ENCODE assay signal across 18 cellular contexts in genomic region chr13:114311387-114311786, GRCh38.
"Had no signal": no experiment of that assay in that cellular context is flagged by ENCODE, and none has a peak within 500 bp of the region (broad histone marks: within the 10 kb centered on the region; RNA-seq: fewer than 3 reads in every experiment).

No MANE protein-coding gene starts in this region.

- H3K4me3 ChIP-seq: esophagus squamous epithelium, tibial nerve, vagina had no signal

- H3K9me3 ChIP-seq: esophagus squamous epithelium, tibial nerve, vagina had no signal

- DNase-seq: activated CD4-positive, alpha-beta T cell treated with anti-CD3 and anti-CD28 coated beads, Interleukin-2, amount 50 U/mL, for 1 hour; activated CD8-positive, alpha-beta memory T cell treated with anti-CD3 and anti-CD28 coated beads for 24 hours; activated naive CD4-positive, alpha-beta T cell; anterior cingulate cortex; cortex of kidney; effector CD8-positive, alpha-beta T cell; esophagus squamous epithelium; kidney glomerular epithelial cell; mesendoderm; natural killer cell; posterior cingulate gyrus; retina; stimulated activated CD4-positive, alpha-beta T cell treated with anti-CD3 and anti-CD28 coated beads, Interleukin-2, amount 100 ng/mL, for 48 hours; substantia nigra had no signal

- H3K27ac ChIP-seq: brain microvascular endothelial cell, esophagus squamous epithelium, tibial nerve, vagina had no signal

- ATAC-seq: natural killer cell; stimulated activated memory B cell treated with anti-CD40 and anti-IgM and Interleukin-4, amounts not matched to agents 10 μg/mL and 1 μg/mL and 100 μg/mL, for 72 hours had no signal

- H3K27me3 ChIP-seq: brain microvascular endothelial cell, esophagus squamous epithelium, tibial nerve, vagina had no signal
